21 cellular contexts compared by ENCODE assay signal in genomic region chr14:96637521-96637920, GRCh38.
DNase-seq lines count a peak whose midpoint lies in the region; ATAC-seq and TF ChIP-seq lines count a peak whose summit lies in the region.
"Had no signal": no experiment of that assay in that cellular context is flagged by ENCODE, and none has a peak within 500 bp of the region (broad histone marks: within the 10 kb centered on the region; RNA-seq: fewer than 3 reads in every experiment).

No MANE protein-coding gene starts in this region.

- H3K4me3 Mint-ChIP-seq in endodermal cell (no peak overlapping the region), osteocyte (ENCODE audit: unreplicated experiment) (no peak overlapping the region)
- H3K4me3 Mint-ChIP-seq: CD14-positive monocyte had no signal

- H3K36me3 Mint-ChIP-seq in endodermal cell (ENCODE audit: low read depth), result no peaks in the 10 kb centered on the region
- H3K36me3 Mint-ChIP-seq in osteocyte (ENCODE audit: unreplicated experiment), result no peaks in the 10 kb centered on the region
- H3K36me3 Mint-ChIP-seq: CD14-positive monocyte had no signal

- H3K9me3 Mint-ChIP-seq in endodermal cell (no peaks in the 10 kb centered on the region), osteocyte (ENCODE audit: unreplicated experiment) (peaks cover 13% of the 10 kb centered on the region)

- H3K27ac ChIP-seq in right atrium auricular region (no peak overlapping the region), endodermal cell (ENCODE audit: low read depth, low read length) (no peak overlapping the region)
- H3K27ac ChIP-seq: GM23248, HL-60, KMS-11 had no signal

- H3K4me1 Mint-ChIP-seq in endodermal cell (no peaks in the 10 kb centered on the region), osteocyte (ENCODE audit: unreplicated experiment) (no peaks in the 10 kb centered on the region)
- H3K4me1 Mint-ChIP-seq: CD14-positive monocyte had no signal

- H3K27me3 ChIP-seq in right atrium auricular region (no peaks in the 10 kb centered on the region), endodermal cell (ENCODE audit: control insufficient read depth, insufficient read depth, low read length, poor library complexity, severe bottlenecking) (no peaks in the 10 kb centered on the region)

- no peak for ATAC-seq in Right ventricle myocardium inferior
- no peak for ATAC-seq in GM21619 (IDR thresholded peaks at IDR 0.05; ENCODE audit: unreplicated experiment)
- ATAC-seq in GM19395 (IDR thresholded peaks at IDR 0.05; ENCODE audit: unreplicated experiment), result no peak

- no peaks in the 10 kb centered on the region for H3K9me3 ChIP-seq in right atrium auricular region
- H3K9me3 ChIP-seq in endodermal cell (ENCODE audit: control insufficient read depth, low read length), result no peaks in the 10 kb centered on the region

- DNase-seq in right atrium auricular region (ENCODE audit: low spot score) (peak; percentile 13), Right ventricle myocardium inferior (ENCODE audit: missing footprints) (no peak), endodermal cell (peak; percentile 20), osteocyte (ENCODE audit: extremely low spot score, unreplicated experiment) (peak; percentile 66), SHP77 (lab: John Stamatoyannopoulos, UW) (no peak)
- DNase-seq: DMS 273 treated with DMSO at 0.1 percent for 48 hours, DND-41, GM23248, HCEC 1CT, NCI-H1417, NCI-H187 treated with DMSO at 0.1 percent for 48 hours, NCI-H226, NCI-H524, NCI-H82, OCI-M1, SHP77 treated with DMSO at 0.1 percent for 48 hours had no signal

- TF ChIP-seq CTCF in right atrium auricular region (IDR thresholded peaks at IDR 0.05) (no peak), endodermal cell (conservative IDR thresholded peaks at IDR 0.05) (no peak), osteocyte (IDR thresholded peaks at IDR 0.05) (no peak)

- no peaks in the 10 kb centered on the region for H3K4me1 ChIP-seq in right atrium auricular region
- H3K4me1 ChIP-seq in endodermal cell (ENCODE audit: control insufficient read depth, insufficient read depth, low read length), result no peaks in the 10 kb centered on the region

- no peak overlapping the region for H3K27ac Mint-ChIP-seq in endodermal cell
- H3K27ac Mint-ChIP-seq in osteocyte (ENCODE audit: unreplicated experiment), result no peak overlapping the region
- H3K27ac Mint-ChIP-seq: CD14-positive monocyte had no signal

- H3K27me3 Mint-ChIP-seq in endodermal cell (ENCODE audit: insufficient read depth), result no peaks in the 10 kb centered on the region
- H3K27me3 Mint-ChIP-seq in osteocyte (ENCODE audit: unreplicated experiment), result no peaks in the 10 kb centered on the region

- H3K36me3 ChIP-seq in right atrium auricular region (no peaks in the 10 kb centered on the region), endodermal cell (ENCODE audit: control insufficient read depth, insufficient read depth, low read length) (no peaks in the 10 kb centered on the region)

- H3K9ac ChIP-seq in endodermal cell (ENCODE audit: extremely low read depth, low read length, poor library complexity, severe bottlenecking), result no peak overlapping the region
- H3K9ac ChIP-seq: GM23248, KMS-11 had no signal

- intact Hi-C loops in Right ventricle myocardium inferior (cut with DNase I), result no loop called here

- WGBS in endodermal cell (ENCODE audit: insufficient coverage in 1 of 2, insufficient read length in 1 of 2), 2 experiments, result 93% methylated on average over 5 of the region's 5 CpGs; no CpG with 5 or more reads in 1 of the 2 experiments

- H3K4me3 ChIP-seq in right atrium auricular region (no peak overlapping the region), endodermal cell (ENCODE audit: low read length) (no peak overlapping the region)
- H3K4me3 ChIP-seq: GM23248 had no signal

Comparison
In these comparisons a context has a peak if more than half of its experiments do, and no peak if none do; other contexts are left out.
1. DNase-seq: peak in right atrium auricular region (single experiment), endodermal cell (single experiment) and osteocyte (single experiment); none in Right ventricle myocardium inferior (single experiment) and SHP77 (0 of 2).